Comparison of ENCODE assay signal across 25 cellular contexts in genomic region chr7:30904566-30904965, GRCh38. TPM values are rescaled to one million over a fixed set of nuclear protein-coding genes. Genes with fewer than 3 reads are reported as not detected.
"Had no signal": no experiment of that assay in that cellular context is flagged by ENCODE, and none has a peak within 500 bp of the region (broad histone marks: within the 10 kb centered on the region; RNA-seq: fewer than 3 reads in every experiment).

No MANE protein-coding gene starts in this region.

- H3K4me3 ChIP-seq: breast epithelium, lung, sigmoid colon, spleen, thoracic aorta had no signal

- ATAC-seq: activated CD8-positive, alpha-beta memory T cell treated with anti-CD3 and anti-CD28 coated beads, Interleukin-2, amount 10 ng/mL, durations not matched to agents 7 days and 5 days; left cardiac atrium; natural killer cell treated with Interleukin-12 subunit alpha and Interleukin-12 subunit beta and Interleukin-15 and Interleukin-18, amount 100 ng/mL, for 72 hours; stimulated activated memory B cell treated with anti-CD40 and anti-IgM and Interleukin-4, amounts not matched to agents 10 μg/mL and 1 μg/mL and 100 μg/mL, for 72 hours had no signal

- DNase-seq: activated CD4-positive, alpha-beta memory T cell treated with anti-CD3 and anti-CD28 coated beads, Interleukin-2, amount 10 ng/mL, durations not matched to agents 7 days and 5 days; activated CD4-positive, alpha-beta T cell treated with anti-CD3 and anti-CD28 coated beads for 48 hours; activated CD4-positive, CD25-positive, alpha-beta regulatory T cell; activated CD8-positive, alpha-beta memory T cell treated with anti-CD3 and anti-CD28 coated beads, Interleukin-2, amount 10 ng/mL, durations not matched to agents 7 days and 5 days; activated naive CD4-positive, alpha-beta T cell treated with Interleukin-2 at 50 U/mL for 16 hours; anterior cingulate cortex; dermis blood vessel endothelial cell; effector memory CD4-positive, alpha-beta T cell; foreskin fibroblast; hippocampal formation; left cardiac atrium; posterior cingulate gyrus; sigmoid colon; spleen; stimulated activated CD4-positive, alpha-beta T cell treated with anti-CD3 and anti-CD28 coated beads, Interleukin-4, amount 100 ng/mL, for 4 hours; T-helper 1 cell; T1000 had no signal

- H3K36me3 ChIP-seq: breast epithelium, sigmoid colon, spleen, thoracic aorta had no signal

- H3K4me1 ChIP-seq: spleen had no signal

- H3K27ac ChIP-seq: breast epithelium, spleen had no signal

- H3K27me3 ChIP-seq: breast epithelium, sigmoid colon, spleen had no signal

- H3K9me3 ChIP-seq: breast epithelium, sigmoid colon, spleen, thoracic aorta had no signal

RNA-seq across cellular contexts. Expression of gene GHRHR, which starts 59.2 kb away (rescaled TPM):
- total RNA-seq: activated CD4-positive, alpha-beta memory T cell treated with anti-CD3 and anti-CD28 coated beads, Interleukin-2, amount 10 ng/mL, durations not matched to agents 7 days and 5 days; activated CD8-positive, alpha-beta memory T cell treated with anti-CD3 and anti-CD28 coated beads, Interleukin-2, amount 10 ng/mL, durations not matched to agents 7 days and 5 days; breast epithelium; dermis blood vessel endothelial cell; endothelial cell of umbilical vein; left cardiac atrium; natural killer cell treated with Interleukin-12 subunit alpha and Interleukin-12 subunit beta and Interleukin-15 and Interleukin-18, amount 100 ng/mL, for 72 hours; renal cortical epithelial cell; sigmoid colon; spleen; thoracic aorta; urinary bladder had no signal
- polyA plus RNA-seq: endothelial cell of umbilical vein, sigmoid colon, spleen, urinary bladder had no signal
